8 cellular contexts compared by ENCODE assay signal in genomic region chr15:74950078-74951000, GRCh38. TPM values are rescaled to one million over a fixed set of nuclear protein-coding genes. Genes with fewer than 3 reads are reported as not detected.
DNase-seq lines count a peak whose midpoint lies in the region; ATAC-seq, FAIRE-seq and TF ChIP-seq lines count a peak whose summit lies in the region.

No MANE protein-coding gene starts in this region.

- no peak overlapping the region for H3K4me3 ChIP-seq in small intestine (ENCODE audit: low read depth in 1 of 2, low read length in 2 of 2)

- H3K4me1 ChIP-seq in small intestine (ENCODE audit: control insufficient read depth in 2 of 2, insufficient read depth in 1 of 2, low read depth in 1 of 2, low read length in 1 of 2): peaks cover 0 to 2% of the 10 kb centered on the region in 2 donors

- H3K9me3 ChIP-seq in T-helper 17 cell (ENCODE audit: control insufficient read depth, low read length, poor library complexity, severe bottlenecking) (no peaks in the 10 kb centered on the region), small intestine (ENCODE audit: control insufficient read depth, low read depth) (no peaks in the 10 kb centered on the region)

- no peak overlapping the region for H3K27ac ChIP-seq in small intestine (ENCODE audit: low read depth in 1 of 2, low read length in 1 of 2)

- H3K27me3 Mint-ChIP-seq in T-helper 17 cell: no peaks in the 10 kb centered on the region

- no peaks in the 10 kb centered on the region for H3K36me3 Mint-ChIP-seq in T-helper 17 cell (ENCODE audit: low read depth)

- no peak overlapping the region for H3K27ac Mint-ChIP-seq in T-helper 17 cell

- no peaks in the 10 kb centered on the region for H3K27me3 ChIP-seq in small intestine (ENCODE audit: control insufficient read depth in 2 of 2, insufficient read depth in 2 of 2, low read length in 2 of 2)

- H3K4me1 Mint-ChIP-seq in T-helper 17 cell: peaks cover 3% of the 10 kb centered on the region

- DNase-seq in GM10266 (ENCODE audit: extremely low spot score) (peak; percentile 72), NCI-H1092 treated with DMSO at 0.1 percent for 48 hours (lab: John Stamatoyannopoulos, UW) (peak; percentile 57), T-helper 17 cell (peak; percentile 47 to 76 (median 59)), amniotic epithelial cell (ENCODE audit: low read depth) (peak; percentile 70), hepatic stellate cell (ENCODE audit: low spot score) (peak; percentile 72), small intestine (peak; percentile 77)

- ATAC-seq in T-helper 17 cell: peak; percentile 93
- ATAC-seq in HG02884 (IDR thresholded peaks at IDR 0.05; ENCODE audit: unreplicated experiment): no peak
- ATAC-seq in GM18909 (IDR thresholded peaks at IDR 0.05; ENCODE audit: poor library complexity, unreplicated experiment): no peak

- no peak overlapping the region for H3K4me3 Mint-ChIP-seq in T-helper 17 cell

- no peak for FAIRE-seq in small intestine (lab: Jason Lieb, UNC)

- WGBS in small intestine, 3 donors: 48 to 55% (median 55%) methylated on average over 9 of the region's 9 CpGs

- H3K36me3 ChIP-seq in small intestine (ENCODE audit: control insufficient read depth in 2 of 2, insufficient read depth in 2 of 2, low read length in 2 of 2): no peaks in the 10 kb centered on the region

- TF ChIP-seq CTCF in GM10266 (IDR thresholded peaks at IDR 0.05; ENCODE audit: control insufficient read depth, insufficient read depth, low read depth, missing control alignments): peak; percentile 100

RNA-seq across cellular contexts. Expression of gene RPP25, which starts 6.2 kb away (rescaled TPM):
- total RNA-seq in T-helper 17 cell: 1 to 10 TPM in 1 of 2 donors, under 1 TPM in 1; 0.99 to 1.3 TPM
- polyA plus RNA-seq in small intestine: 10 to 100 TPM; 14.1 to 22.2 (median 15.7) TPM

RNA-seq across cellular contexts. Expression of gene COX5A, which starts 12.5 kb away (rescaled TPM):
- 10 to 100 TPM; 56.1 to 72.9 TPM for total RNA-seq in T-helper 17 cell
- polyA plus RNA-seq in small intestine: 100 to 1,000 TPM; 743 to 931 (median 873) TPM

RNA-seq across cellular contexts. Expression of gene FAM219B, which starts 43.7 kb away (rescaled TPM):
- total RNA-seq in T-helper 17 cell: 10 to 100 TPM; 47.8 to 65.7 TPM
- polyA plus RNA-seq in small intestine: 10 to 100 TPM; 12.7 to 25.9 (median 17.3) TPM

RNA-seq across cellular contexts. Expression of gene SCAMP5, which starts 45.0 kb away (rescaled TPM):
- 1 to 10 TPM; 3.9 to 4.3 TPM for total RNA-seq in T-helper 17 cell
- polyA plus RNA-seq in small intestine: 10 to 100 TPM; 39.5 to 78.1 (median 74.0) TPM
